21 cellular contexts compared by ENCODE assay signal in genomic region chr13:106986033-106986484, GRCh38.
DNase-seq lines count a peak whose midpoint lies in the region; ATAC-seq and TF ChIP-seq lines count a peak whose summit lies in the region.
"Had no signal": no experiment of that assay in that cellular context is flagged by ENCODE, and none has a peak within 500 bp of the region (broad histone marks: within the 10 kb centered on the region; RNA-seq: fewer than 3 reads in every experiment).

No MANE protein-coding gene starts in this region.

- DNase-seq in EL, result peak; percentile 40
- peak; percentile 16 for DNase-seq in WTC11 (ENCODE audit: low spot score)
- peak; percentile 18 for DNase-seq in left ventricle myocardium inferior
- peak; percentile 2 for DNase-seq in neural progenitor cell (ENCODE audit: low spot score)
- DNase-seq in GF-D8 (lab: John Stamatoyannopoulos, UW), result no peak
- DNase-seq in MCF 10A (ENCODE audit: unreplicated experiment), result no peak
- no peak for DNase-seq in T-helper 17 cell
- DNase-seq: activated CD8-positive, alpha-beta T cell treated with anti-CD3 and anti-CD28 coated beads, Interleukin-2, amount 10 ng/mL, durations not matched to agents 7 days and 5 days; activated naive CD8-positive, alpha-beta T cell treated with anti-CD3 and anti-CD28 coated beads, Interleukin-2, amount 10 ng/mL, durations not matched to agents 7 days and 5 days; activated T-cell treated with anti-CD3 and anti-CD28 coated beads, Interleukin-2, amount 50 U/mL, for 72 hours; foreskin melanocyte; immature natural killer cell; NCI-H1092; right cardiac atrium; stimulated activated CD4-positive, alpha-beta T cell treated with anti-CD3 and anti-CD28 coated beads, Interleukin-2, amount 100 ng/mL, for 48 hours; WERI-Rb-1 had no signal

- H3K4me3 Mint-ChIP-seq in WTC11 (no peak overlapping the region), neural progenitor cell (no peak overlapping the region), MCF 10A (ENCODE audit: unreplicated experiment) (no peak overlapping the region), T-helper 17 cell (no peak overlapping the region)
- H3K4me3 Mint-ChIP-seq: activated CD8-positive, alpha-beta T cell treated with anti-CD3 and anti-CD28 coated beads, Interleukin-2, amount 10 ng/mL, durations not matched to agents 7 days and 5 days; activated naive CD8-positive, alpha-beta T cell treated with anti-CD3 and anti-CD28 coated beads, Interleukin-2, amount 10 ng/mL, durations not matched to agents 7 days and 5 days; activated T-cell treated with anti-CD3 and anti-CD28 coated beads, Interleukin-2, amount 50 U/mL, for 72 hours; immature natural killer cell had no signal

- no peaks in the 10 kb centered on the region for H3K79me2 ChIP-seq in neural progenitor cell (ENCODE audit: low read depth)

- POLR2A ChIA-PET in WTC11 (lab: Charles Lee) (no interaction called here), MCF 10A (lab: Yijun Ruan, JAX) (no interaction called here)

- H3K27ac Mint-ChIP-seq in WTC11 (peak overlapping the region; percentile 5), neural progenitor cell (peak overlapping the region; percentile 6), MCF 10A (ENCODE audit: low read depth, unreplicated experiment) (no peak overlapping the region), T-helper 17 cell (no peak overlapping the region)
- H3K27ac Mint-ChIP-seq: activated CD8-positive, alpha-beta T cell treated with anti-CD3 and anti-CD28 coated beads, Interleukin-2, amount 10 ng/mL, durations not matched to agents 7 days and 5 days; activated naive CD8-positive, alpha-beta T cell treated with anti-CD3 and anti-CD28 coated beads, Interleukin-2, amount 10 ng/mL, durations not matched to agents 7 days and 5 days; activated T-cell treated with anti-CD3 and anti-CD28 coated beads, Interleukin-2, amount 50 U/mL, for 72 hours; immature natural killer cell had no signal

- no peaks in the 10 kb centered on the region for H4K20me1 ChIP-seq in neural progenitor cell (ENCODE audit: low read depth)

- no peaks in the 10 kb centered on the region for H3K36me3 ChIP-seq in left ventricle myocardium inferior
- H3K36me3 ChIP-seq in neural progenitor cell, result no peaks in the 10 kb centered on the region
- H3K36me3 ChIP-seq: neutrophil, suprapubic skin, WERI-Rb-1 had no signal

- peaks cover 9% of the 10 kb centered on the region for H3K4me1 ChIP-seq in left ventricle myocardium inferior
- H3K4me1 ChIP-seq in neural progenitor cell, result no peaks in the 10 kb centered on the region

- CTCF ChIA-PET in WTC11 (lab: Charles Lee), result no interaction called here
- CTCF ChIA-PET in MCF 10A (lab: Yijun Ruan, JAX), result no interaction called here

- H3K9me3 ChIP-seq in left ventricle myocardium inferior (replicated peaks) (no peaks in the 10 kb centered on the region), neural progenitor cell (ENCODE audit: low read depth) (no peaks in the 10 kb centered on the region), T-helper 17 cell (ENCODE audit: control insufficient read depth, low read length, poor library complexity, severe bottlenecking) (no peaks in the 10 kb centered on the region)
- H3K9me3 ChIP-seq: neutrophil, suprapubic skin had no signal

- peaks cover 7% of the 10 kb centered on the region; the same call in 1 of the 2 replicates for H3K9me3 Mint-ChIP-seq in WTC11
- H3K9me3 Mint-ChIP-seq in neural progenitor cell, result peaks cover 3% of the 10 kb centered on the region
- H3K9me3 Mint-ChIP-seq in MCF 10A (ENCODE audit: unreplicated experiment), result no peaks in the 10 kb centered on the region
- H3K9me3 Mint-ChIP-seq: activated naive CD8-positive, alpha-beta T cell treated with anti-CD3 and anti-CD28 coated beads, Interleukin-2, amount 10 ng/mL, durations not matched to agents 7 days and 5 days had no signal

- intact Hi-C loops in left ventricle myocardium inferior (cut with micrococcal nuclease) (no loop called here), MCF 10A (cut with micrococcal nuclease) (no loop called here)

- no TSS peak for BruUV-seq in MCF 10A (replicated peaks; lab: Mats Ljungman, UMichigan)

- H3K9ac ChIP-seq in neural progenitor cell, result no peak overlapping the region

- H3K4me3 ChIP-seq in left ventricle myocardium inferior, result no peak overlapping the region
- H3K4me3 ChIP-seq in neural progenitor cell, result no peak overlapping the region
- H3K4me3 ChIP-seq: K562, suprapubic skin had no signal

- no peaks in the 10 kb centered on the region; the same call in 1 of the 2 replicates for H3K27me3 Mint-ChIP-seq in WTC11 (ENCODE audit: low read depth)
- H3K27me3 Mint-ChIP-seq in neural progenitor cell (ENCODE audit: insufficient read depth, low read depth), result no peaks in the 10 kb centered on the region
- no peaks in the 10 kb centered on the region for H3K27me3 Mint-ChIP-seq in MCF 10A (ENCODE audit: insufficient read depth, unreplicated experiment)
- no peaks in the 10 kb centered on the region for H3K27me3 Mint-ChIP-seq in T-helper 17 cell
- H3K27me3 Mint-ChIP-seq: activated naive CD8-positive, alpha-beta T cell treated with anti-CD3 and anti-CD28 coated beads, Interleukin-2, amount 10 ng/mL, durations not matched to agents 7 days and 5 days had no signal

- H3K36me3 Mint-ChIP-seq in WTC11 (no peaks in the 10 kb centered on the region), neural progenitor cell (no peaks in the 10 kb centered on the region), MCF 10A (ENCODE audit: insufficient read depth, unreplicated experiment) (no peaks in the 10 kb centered on the region), T-helper 17 cell (ENCODE audit: low read depth) (no peaks in the 10 kb centered on the region)
- H3K36me3 Mint-ChIP-seq: activated naive CD8-positive, alpha-beta T cell treated with anti-CD3 and anti-CD28 coated beads, Interleukin-2, amount 10 ng/mL, durations not matched to agents 7 days and 5 days had no signal

- peak overlapping the region; percentile 45 for H2AFZ ChIP-seq in neural progenitor cell (replicated peaks)

- H3K27ac ChIP-seq in left ventricle myocardium inferior (replicated peaks), result peak overlapping the region; percentile 24
- no peak overlapping the region for H3K27ac ChIP-seq in neural progenitor cell
- H3K27ac ChIP-seq: neutrophil, RWPE1, suprapubic skin, WERI-Rb-1 had no signal

- H3K4me1 Mint-ChIP-seq in WTC11 (peaks cover 22% of the 10 kb centered on the region), neural progenitor cell (peaks cover 18% of the 10 kb centered on the region), MCF 10A (ENCODE audit: insufficient read depth, unreplicated experiment) (peaks cover 7% of the 10 kb centered on the region), T-helper 17 cell (no peaks in the 10 kb centered on the region)
- H3K4me1 Mint-ChIP-seq: activated naive CD8-positive, alpha-beta T cell treated with anti-CD3 and anti-CD28 coated beads, Interleukin-2, amount 10 ng/mL, durations not matched to agents 7 days and 5 days; immature natural killer cell had no signal

- no peak overlapping the region for H3K4me2 ChIP-seq in neural progenitor cell

- ATAC-seq in WTC11 (peak; percentile 94), GM21786 (IDR thresholded peaks at IDR 0.05; ENCODE audit: unreplicated experiment) (no peak), T-helper 17 cell (no peak)
- ATAC-seq: activated CD8-positive, alpha-beta T cell treated with anti-CD3 and anti-CD28 coated beads, Interleukin-2, amount 10 ng/mL, durations not matched to agents 7 days and 5 days; activated T-cell treated with anti-CD3 and anti-CD28 coated beads, Interleukin-2, amount 50 U/mL, for 72 hours; K562 had no signal

- H3F3A ChIP-seq in neural progenitor cell (ENCODE audit: low read depth), result no peaks in the 10 kb centered on the region

- no peak for TF ChIP-seq CTCF in WTC11 (IDR thresholded peaks at IDR 0.05)
- no peak for TF ChIP-seq CTCF in left ventricle myocardium inferior (IDR thresholded peaks at IDR 0.05; ENCODE audit: borderline replicate concordance)
- no peak for TF ChIP-seq CTCF in neural progenitor cell (IDR thresholded peaks at IDR 0.05)
- no peak for TF ChIP-seq CTCF in MCF 10A (IDR thresholded peaks at IDR 0.05; ENCODE audit: unreplicated experiment)

- H3K27me3 ChIP-seq in left ventricle myocardium inferior (ENCODE audit: low read depth) (no peaks in the 10 kb centered on the region), neural progenitor cell (no peaks in the 10 kb centered on the region)
- H3K27me3 ChIP-seq: neutrophil, suprapubic skin had no signal

TF ChIP-seq in WTC11, 78 proteins besides CTCF, POLR2A, EP300 and RAD21 (continues in another document):
- TF ChIP-seq IRF1 (CRISPR knock-in tag; IDR thresholded peaks at IDR 0.05), result no peak
- no peak for TF ChIP-seq NR3C1 (CRISPR knock-in tag; conservative IDR thresholded peaks at IDR 0.05; ENCODE audit: low read depth)
- 0 out of 2 replicates have a peak, but pooled peaks have one; percentile 32 for TF ChIP-seq ZBTB21 (CRISPR knock-in tag; IDR thresholded peaks at IDR 0.05; ENCODE audit: borderline replicate concordance)
- TF ChIP-seq CREB1 (CRISPR knock-in tag; IDR thresholded peaks at IDR 0.05), result no peak
- TF ChIP-seq CBFB (CRISPR knock-in tag; IDR thresholded peaks at IDR 0.05; ENCODE audit: low read depth), result no peak
- TF ChIP-seq SP1 (CRISPR knock-in tag; conservative IDR thresholded peaks at IDR 0.05), result 0 out of 2 replicates have a peak, but pooled peaks have one; percentile 19

Comparison
In these comparisons a context has a peak if more than half of its experiments do, and no peak if none do; other contexts are left out.
1. DNase-seq: peak in EL (single experiment), WTC11 (single experiment), left ventricle myocardium inferior (single experiment) and neural progenitor cell (single experiment); none in GF-D8 (single experiment), MCF 10A (single experiment) and T-helper 17 cell (0 of 3).
2. H3K27ac Mint-ChIP-seq: peak in WTC11 (single experiment) and neural progenitor cell (single experiment); none in MCF 10A (single experiment) and T-helper 17 cell (single experiment).